In genomic region chr14:73723799-73724621, GRCh38 we compare ENCODE assay signal across 1 cellular context.
A peak's percentile ranks its signal among the peaks of the same experiment; 100 is the strongest.
TF ChIP-seq lines count a peak whose summit lies in the region.

No MANE protein-coding gene starts in this region.

TF ChIP-seq in endothelial cell of umbilical vein, 7 proteins besides CTCF, POLR2A, EP300 and RAD21 (continued from another document):
- TF ChIP-seq MAX (IDR thresholded peaks at IDR 0.05; ENCODE audit: insufficient read depth, insufficient read length), result no peak
- peak; percentile 83 for TF ChIP-seq POLR2AphosphoS5 (IDR thresholded peaks at IDR 0.05; ENCODE audit: insufficient read depth, low read depth, low read length)
- peak; percentile 64 for TF ChIP-seq FOS (IDR thresholded peaks at IDR 0.05; ENCODE audit: borderline replicate concordance, insufficient read depth, low read length)
- no peak for TF ChIP-seq JUN (IDR thresholded peaks at IDR 0.05; ENCODE audit: borderline replicate concordance, insufficient read depth, insufficient read length, low read depth)
